Comparison of ENCODE assay signal across 8 cellular contexts in genomic region chr11:13008625-13009475, GRCh38. TPM values are rescaled to one million over a fixed set of nuclear protein-coding genes. Genes with fewer than 3 reads are reported as not detected.
DNase-seq lines count a peak whose midpoint lies in the region; ATAC-seq, FAIRE-seq and TF ChIP-seq lines count a peak whose summit lies in the region.

RASSF10 (plus strand) TSS chr11:13009316; CDS start chr11:13009577, 261 bp downstream.

- H3K27ac ChIP-seq in A549 (peak within 1 kb of the TSS; percentile 65 to 90), colonic mucosa (no peak within 1 kb of the TSS), testis (no peak within 1 kb of the TSS)

- ATAC-seq in A549 (peak; percentile 95 to 98), GM18909 (IDR thresholded peaks at IDR 0.05; ENCODE audit: poor library complexity, unreplicated experiment) (peak; percentile 57), HG03442 (IDR thresholded peaks at IDR 0.05; ENCODE audit: unreplicated experiment) (no peak), HG03378 (IDR thresholded peaks at IDR 0.05; ENCODE audit: unreplicated experiment) (no peak)

- H3K4me1 ChIP-seq in A549 (peaks cover 48% of the 10 kb centered on the region), colonic mucosa (peaks cover 14% of the 10 kb centered on the region), testis (peaks cover 13% of the 10 kb centered on the region)

- TF ChIP-seq POLR2A in A549 (IDR thresholded peaks at IDR 0.05; ENCODE audit: low read length), result peak; percentile 97
- TF ChIP-seq POLR2A in testis (IDR thresholded peaks at IDR 0.05), result no peak

- peak within 1 kb of the TSS in 1 of 2 donors; percentile 55 for H3K9ac ChIP-seq in colonic mucosa (ENCODE audit: low read depth in 2 of 2, low read length in 2 of 2)

- POLR2A ChIA-PET in A549 (lab: Yijun Ruan, JAX), result interaction anchor here (0.6 to 2.5 kb wide), 29 partner anchors 14 to 720 kb away, joined by 3 to 11 read pairs (median 4); no protein-coding TSS in a partner anchor

- FAIRE-seq in A549 (lab: Jason Lieb, UNC), result no peak

- H3K4me3 ChIP-seq in A549 (peak within 1 kb of the TSS; percentile 66), colonic mucosa (peak within 1 kb of the TSS; percentile 21), testis (peak within 1 kb of the TSS; percentile 32 to 66)

- TF ChIP-seq EP300 in A549 (IDR thresholded peaks at IDR 0.05), result no peak

- 0 out of 5 replicates have a peak, but pooled peaks of 1 of the 2 experiments have one; percentile 8 for TF ChIP-seq RAD21 in A549 (conservative IDR thresholded peaks at IDR 0.05 in 1 of 2, IDR thresholded peaks at IDR 0.05 in 1 of 2)

- intact Hi-C loops in colonic mucosa (cut with DNase I) (no loop called here), testis (cut with DNase I; ENCODE audit: low total_unique reads) (no loop called here)

- CTCF ChIA-PET in A549 (lab: Yijun Ruan, JAX), result interaction anchor here (0.9 to 4.3 kb wide), 14 partner anchors 10 to 632 kb away, joined by 3 to 25 read pairs (median 4); partner anchors contain the start of gene PARVA

- WGBS in A549 (ENCODE audit: missing lambda C conversion rate), result 45% methylated on average over 33 of the region's 68 CpGs
- 3 to 7% methylated on average over 31 to 49 of the region's 68 CpGs for WGBS in testis, 2 donors

- H3K9me3 ChIP-seq in A549 (no peaks in the 10 kb centered on the region), colonic mucosa (no peaks in the 10 kb centered on the region), testis (no peaks in the 10 kb centered on the region)

- peaks cover 31% of the 10 kb centered on the region for H3K27me3 ChIP-seq in colonic mucosa
- H3K27me3 ChIP-seq in testis, result no peaks in the 10 kb centered on the region

- TF ChIP-seq CTCF in A549 (IDR thresholded peaks at IDR 0.05), result no peak
- TF ChIP-seq CTCF in colonic mucosa (IDR thresholded peaks at IDR 0.05), result no peak
- TF ChIP-seq CTCF in testis (IDR thresholded peaks at IDR 0.05), result no peak

- peak within 1 kb of the TSS; percentile 87 for H3K4me2 ChIP-seq in A549

- H3K36me3 ChIP-seq in colonic mucosa (no peaks in the 10 kb centered on the region), testis (ENCODE audit: low read depth, missing control alignments) (no peaks in the 10 kb centered on the region)

- DNase-seq in A549 (ENCODE audit: low read depth in 1 of 2, low spot score in 1 of 2) (peak; percentile 89 to 96), NCI-H345 (lab: John Stamatoyannopoulos, UW) (peak; percentile 75), colonic mucosa (peak; percentile 93), left kidney (ENCODE audit: low read depth, low spot score) (peak; percentile 98), testis (peak; percentile 87)

TF ChIP-seq in A549, 52 proteins besides CTCF, POLR2A, EP300 and RAD21:
- TF ChIP-seq NR3C1 (IDR thresholded peaks at IDR 0.05) (no peak), E2F6 (IDR thresholded peaks at IDR 0.05; ENCODE audit: borderline replicate concordance, low read depth) (peak; percentile 48; the same call in 1 of the 2 replicates), ESRRA (IDR thresholded peaks at IDR 0.05; ENCODE audit: borderline replicate concordance, low read length) (no peak), RFX5 (IDR thresholded peaks at IDR 0.05) (no peak), BCL3 (IDR thresholded peaks at IDR 0.05) (peak; percentile 47; the same call in 1 of the 3 replicates), GATA3 (IDR thresholded peaks at IDR 0.05; ENCODE audit: borderline replicate concordance) (no peak), ZFP36 (IDR thresholded peaks at IDR 0.05; ENCODE audit: borderline replicate concordance, partially characterized antibody) (no peak), POLR2AphosphoS2 (conservative IDR thresholded peaks at IDR 0.05; ENCODE audit: low read length) (no peak), MAX (IDR thresholded peaks at IDR 0.05) (peak; percentile 80), RARB (CRISPR knock-in tag; IDR thresholded peaks at IDR 0.05) (no peak), MYC (IDR thresholded peaks at IDR 0.05; ENCODE audit: borderline replicate concordance, low read length) (0 out of 2 replicates have a peak, but pooled peaks have one; percentile 23), USF2 (IDR thresholded peaks at IDR 0.05) (peak; percentile 50; the same call in 1 of the 2 replicates), CEBPB (IDR thresholded peaks at IDR 0.05) (no peak), JUN (IDR thresholded peaks at IDR 0.05) (peak; percentile 22 to 54; a peak in 3 of 5 replicates), FOSL2 (IDR thresholded peaks at IDR 0.05) (no peak), FOSL2 (CRISPR knock-in tag; IDR thresholded peaks at IDR 0.05) (no peak), KDM5A (IDR thresholded peaks at IDR 0.05) (no peak), FOSB (CRISPR knock-in tag; IDR thresholded peaks at IDR 0.05) (no peak), RNF2 (IDR thresholded peaks at IDR 0.05; ENCODE audit: borderline replicate concordance, low read depth) (no peak), HOXB5 (CRISPR knock-in tag; IDR thresholded peaks at IDR 0.05) (no peak), MAZ (IDR thresholded peaks at IDR 0.05; ENCODE audit: borderline replicate concordance, low read depth, low read length) (no peak), SREBF2 (IDR thresholded peaks at IDR 0.05) (no peak)

RNA-seq across cellular contexts. Expression of gene RASSF10, which starts in this region (rescaled TPM):
- 2.4 and 3.9 TPM in 2 replicates for polyA plus RNA-seq in A549 (2011; rRNA removed)
- 3.0 and 3.7 TPM in 2 replicates for polyA plus RNA-seq in A549 (2012; cell fraction: cytosol; rRNA removed)
- polyA plus RNA-seq in A549 (2012; cell fraction: nucleus; rRNA removed), result 3.5 and 4.8 TPM in 2 replicates
- polyA plus RNA-seq in A549 (2017; fragmentation: RNase III; extraction: RNeasy Plus Mini Kit Qiagen cat#74134 plus additional on column Dnase treatment), result 9.7 to 12.5 TPM (median 10.3 TPM) in 3 replicates
- polyA minus RNA-seq in A549 (2011; rRNA and poly(A)+ RNA removed), result 2.6 and 3.2 TPM in 2 replicates
- total RNA-seq in colonic mucosa, result 1 to 10 TPM; 1.4 to 4.7 TPM
- 1 to 10 TPM; 3.0 to 6.3 TPM for total RNA-seq in testis
- 2.9 TPM for polyA plus RNA-seq in testis (ENCODE audit: insufficient read depth, low read depth, low replicate concordance)

Comparison
In these comparisons a context has a peak if more than half of its experiments do, and no peak if none do; other contexts are left out.
1. ATAC-seq: peak in A549 (2 of 2) and GM18909 (single experiment); none in HG03442 (single experiment) and HG03378 (single experiment).
2. H3K27ac ChIP-seq: peak in A549 (2 of 2); none in colonic mucosa (single experiment) and testis (0 of 2).
3. Peak in every context shown above with its lines, with median percentiles within 50 percentile points of each other: DNase-seq and H3K4me3 ChIP-seq.